ENCODE assay signal across 26 cellular contexts in the genomic region with DNA sequence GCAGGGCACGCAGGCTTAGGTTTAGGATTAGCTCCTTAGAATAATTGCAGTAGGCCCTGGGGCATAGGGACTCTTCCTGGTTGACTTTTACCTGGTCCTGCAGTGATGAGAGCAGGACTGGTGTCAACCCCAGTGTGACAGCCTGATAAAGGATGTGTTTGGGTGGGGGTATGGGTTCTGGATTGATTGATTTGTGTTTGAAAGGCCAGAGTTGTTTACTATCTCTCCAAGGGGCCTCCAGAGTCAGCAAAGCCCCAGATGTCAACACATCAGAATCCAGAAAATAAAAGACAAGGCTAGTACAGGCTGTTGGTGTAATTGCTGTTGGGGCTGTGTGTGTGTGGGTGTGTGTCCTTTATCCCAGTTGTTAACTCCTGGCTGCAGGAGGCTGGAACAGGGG.
"Had no signal": no experiment of that assay in that cellular context is flagged by ENCODE, and none has a peak within 500 bp of the region (broad histone marks: within the 10 kb centered on the region; RNA-seq: fewer than 3 reads in every experiment).

No MANE protein-coding gene starts in this region.

- H3K4me1 Mint-ChIP-seq: activated CD4-positive, alpha-beta T cell treated with anti-CD3 and anti-CD28 coated beads, Interleukin-2, amount 10 ng/mL, durations not matched to agents 7 days and 5 days; activated naive CD8-positive, alpha-beta T cell treated with anti-CD3 and anti-CD28 coated beads, Interleukin-2, amount 50 U/mL, for 24 hours; T-helper 17 cell had no signal

- H3K36me3 Mint-ChIP-seq: activated CD4-positive, alpha-beta memory T cell treated with anti-CD3 and anti-CD28 coated beads for 36 hours; activated naive CD4-positive, alpha-beta T cell treated with anti-CD3 and anti-CD28 coated beads, Interleukin-2, amount 50 U/mL, for 72 hours had no signal

- H3K4me1 ChIP-seq: ascending aorta, body of pancreas had no signal

- H3K27ac Mint-ChIP-seq: activated CD4-positive, alpha-beta memory T cell treated with anti-CD3 and anti-CD28 coated beads for 36 hours; activated CD4-positive, alpha-beta T cell treated with anti-CD3 and anti-CD28 coated beads, Interleukin-2, amount 10 ng/mL, durations not matched to agents 7 days and 5 days; activated naive CD4-positive, alpha-beta T cell treated with anti-CD3 and anti-CD28 coated beads, Interleukin-2, amount 50 U/mL, for 72 hours; activated naive CD8-positive, alpha-beta T cell treated with anti-CD3 and anti-CD28 coated beads, Interleukin-2, amount 50 U/mL, for 24 hours; T-helper 17 cell had no signal

- H3K36me3 ChIP-seq: ascending aorta had no signal

- H3K27ac ChIP-seq: ascending aorta, body of pancreas had no signal

- H3K9me3 Mint-ChIP-seq: activated CD4-positive, alpha-beta memory T cell treated with anti-CD3 and anti-CD28 coated beads for 36 hours; activated CD4-positive, alpha-beta T cell treated with anti-CD3 and anti-CD28 coated beads, Interleukin-2, amount 10 ng/mL, durations not matched to agents 7 days and 5 days; activated naive CD4-positive, alpha-beta T cell treated with anti-CD3 and anti-CD28 coated beads, Interleukin-2, amount 50 U/mL, for 72 hours; activated naive CD8-positive, alpha-beta T cell treated with anti-CD3 and anti-CD28 coated beads, Interleukin-2, amount 50 U/mL, for 24 hours; activated T-cell treated with anti-CD3 and anti-CD28 coated beads, Interleukin-2, amount 50 U/mL, for 4 hours had no signal

- DNase-seq: activated CD4-positive, alpha-beta memory T cell treated with anti-CD3 and anti-CD28 coated beads for 36 hours; activated CD4-positive, alpha-beta T cell treated with anti-CD3 and anti-CD28 coated beads, Interleukin-2, amount 10 ng/mL, durations not matched to agents 7 days and 5 days; activated CD4-positive, CD25-positive, alpha-beta regulatory T cell; activated CD8-positive, alpha-beta memory T cell treated with anti-CD3 and anti-CD28 coated beads for 24 hours; activated effector memory CD4-positive, alpha-beta T cell treated with anti-CD3 and anti-CD28 coated beads, Interleukin-2, amount 50 U/mL, for 16 hours; activated naive CD4-positive, alpha-beta T cell treated with Interleukin-2 at 50 U/mL for 16 hours; activated naive CD8-positive, alpha-beta T cell treated with anti-CD3 and anti-CD28 coated beads, Interleukin-2, amount 50 U/mL, for 24 hours; activated T-cell treated with anti-CD3 and anti-CD28 coated beads, Interleukin-2, amount 50 U/mL, for 4 hours; amniotic stem cell; body of pancreas; central memory CD4-positive, alpha-beta T cell; Karpas-422; MM.1S; NCI-H1105 treated with DMSO at 0.1 percent for 48 hours; NCI-H1436 treated with DMSO at 0.1 percent for 48 hours; NCI-H187; NCI-H2081; NCI-H446; NCI-H524; NCI-H748 treated with DMSO at 0.1 percent for 48 hours; SIG-M5; T-helper 17 cell; T1000 had no signal

- H3K4me3 ChIP-seq: ascending aorta, body of pancreas, K562 had no signal

- H3K9me3 ChIP-seq: ascending aorta, body of pancreas had no signal

- H3K4me3 Mint-ChIP-seq: activated CD4-positive, alpha-beta memory T cell treated with anti-CD3 and anti-CD28 coated beads for 36 hours; activated CD4-positive, alpha-beta T cell treated with anti-CD3 and anti-CD28 coated beads, Interleukin-2, amount 10 ng/mL, durations not matched to agents 7 days and 5 days; activated naive CD8-positive, alpha-beta T cell treated with anti-CD3 and anti-CD28 coated beads, Interleukin-2, amount 50 U/mL, for 24 hours; activated T-cell treated with anti-CD3 and anti-CD28 coated beads, Interleukin-2, amount 50 U/mL, for 4 hours; T-helper 17 cell had no signal

- H3K27me3 ChIP-seq: ascending aorta, body of pancreas had no signal

- ATAC-seq: activated naive CD4-positive, alpha-beta T cell treated with anti-CD3 and anti-CD28 coated beads, Interleukin-2, amount 50 U/mL, for 72 hours; activated naive CD8-positive, alpha-beta T cell treated with anti-CD3 and anti-CD28 coated beads, Interleukin-2, amount 50 U/mL, for 24 hours; activated T-cell treated with anti-CD3 and anti-CD28 coated beads, Interleukin-2, amount 50 U/mL, for 4 hours; body of pancreas; K562; T-helper 17 cell had no signal
